ENCODE assay signal across 9 cellular contexts in genomic region chr6:30883476-30883742, GRCh38. TPM values are rescaled to one million over a fixed set of nuclear protein-coding genes. Genes with fewer than 3 reads are reported as not detected.
DNase-seq lines count a peak whose midpoint lies in the region; ATAC-seq and TF ChIP-seq lines count a peak whose summit lies in the region.
"Had no signal": no experiment of that assay in that cellular context is flagged by ENCODE, and none has a peak within 500 bp of the region (broad histone marks: within the 10 kb centered on the region; RNA-seq: fewer than 3 reads in every experiment).

No MANE protein-coding gene starts in this region.

- H3K9ac ChIP-seq in HUES48 (ENCODE audit: low read depth, low read length), result 0 out of 2 replicates have a peak overlapping the region, but pooled peaks have one; percentile 14
- H3K9ac ChIP-seq in colonic mucosa (ENCODE audit: low read depth in 2 of 2, low read length in 2 of 2), result peak overlapping the region; percentile 58 to 98

- H3K4me1 Mint-ChIP-seq in naive thymus-derived CD8-positive, alpha-beta T cell, result peaks cover 26 to 44% (median 34%) of the 10 kb centered on the region in 4 donors

- H3K36me3 ChIP-seq in HUES48 (ENCODE audit: control insufficient read depth, insufficient read depth, low read length), result 0 out of 2 replicates have a peak, but pooled peaks cover under 1% of the 10 kb centered on the region
- no peaks in the 10 kb centered on the region for H3K36me3 ChIP-seq in colonic mucosa

- H3K9me3 Mint-ChIP-seq in naive thymus-derived CD8-positive, alpha-beta T cell, result no peaks in the 10 kb centered on the region

- no peaks in the 10 kb centered on the region for H3K27me3 Mint-ChIP-seq in naive thymus-derived CD8-positive, alpha-beta T cell

- peak overlapping the region; percentile 65 to 92 (median 84) for H3K27ac Mint-ChIP-seq in naive thymus-derived CD8-positive, alpha-beta T cell

- peaks cover 60% of the 10 kb centered on the region for H3K4me1 ChIP-seq in HUES48 (ENCODE audit: control insufficient read depth, insufficient read depth, low read length)
- peaks cover 10% of the 10 kb centered on the region for H3K4me1 ChIP-seq in colonic mucosa

- peak overlapping the region; percentile 98 for H3K27ac ChIP-seq in 22Rv1
- H3K27ac ChIP-seq in HUES48 (ENCODE audit: low read depth, low read length), result peak overlapping the region; percentile 94
- peak overlapping the region; percentile 89 for H3K27ac ChIP-seq in colonic mucosa

- POLR2A ChIA-PET in naive thymus-derived CD8-positive, alpha-beta T cell (lab: Charles Lee), result interaction anchor here (0.6 to 4.8 kb wide), 11 partner anchors 17 to 205 kb away, joined by 3 to 34 read pairs (median 4); partner anchors contain the start of genes FLOT1, GTF2H4, IER3 and VARS2

- intact Hi-C loops in colonic mucosa (cut with DNase I), result no loop called here

- H3K36me3 Mint-ChIP-seq in naive thymus-derived CD8-positive, alpha-beta T cell, result peaks cover 0 to 3% (median 0%) of the 10 kb centered on the region in 3 donors

- ATAC-seq in naive thymus-derived CD8-positive, alpha-beta T cell, result no peak
- no peak for ATAC-seq in GM19395 (IDR thresholded peaks at IDR 0.05; ENCODE audit: unreplicated experiment)

- H3K9me3 ChIP-seq in HUES48 (ENCODE audit: control insufficient read depth, insufficient read depth, low read length) (no peaks in the 10 kb centered on the region), colonic mucosa (no peaks in the 10 kb centered on the region)

- TF ChIP-seq CTCF in 22Rv1 (IDR thresholded peaks at IDR 0.05) (no peak), colonic mucosa (IDR thresholded peaks at IDR 0.05) (no peak)

- peak overlapping the region; percentile 75 for H3K4me3 ChIP-seq in HUES48 (ENCODE audit: low read depth, low read length)
- H3K4me3 ChIP-seq in colonic mucosa, result peak overlapping the region; percentile 75

- peak overlapping the region; percentile 70 to 92 (median 78) for H3K4me3 Mint-ChIP-seq in naive thymus-derived CD8-positive, alpha-beta T cell

- DNase-seq in colonic mucosa (no peak), occipital lobe (lab: John Stamatoyannopoulos, UW) (no peak), DMS 273 (lab: John Stamatoyannopoulos, UW; ENCODE audit: unreplicated experiment) (no peak), EL (no peak)
- no peak for DNase-seq in naive thymus-derived CD8-positive, alpha-beta T cell

- H3K27me3 ChIP-seq in HUES48 (ENCODE audit: control insufficient read depth, insufficient read depth, low read length), result no peaks in the 10 kb centered on the region; the same call in 1 of the 2 replicates
- H3K27me3 ChIP-seq in colonic mucosa, result no peaks in the 10 kb centered on the region

RNA-seq across cellular contexts. Expression of gene DDR1, which starts 0.9 kb away (rescaled TPM):
- total RNA-seq in colonic mucosa, result 100 to 1,000 TPM; 261 to 267 TPM
- 10 to 100 TPM; 19.8 to 22.8 TPM for total RNA-seq in naive thymus-derived CD8-positive, alpha-beta T cell
- 1 to 10 TPM in 2 of 3 donors, under 1 TPM in 1; 0.57 to 5.4 (median 1.5) TPM for polyA plus RNA-seq in naive thymus-derived CD8-positive, alpha-beta T cell
- 108 TPM for total RNA-seq in occipital lobe

RNA-seq across cellular contexts. Expression of gene GTF2H4, which starts 24.6 kb away (rescaled TPM):
- 10 to 100 TPM; 15.8 to 25.7 TPM for total RNA-seq in colonic mucosa
- 10 to 100 TPM; 30.0 to 33.9 TPM for total RNA-seq in naive thymus-derived CD8-positive, alpha-beta T cell
- 1 to 10 TPM; 5.1 to 8.3 (median 6.3) TPM for polyA plus RNA-seq in naive thymus-derived CD8-positive, alpha-beta T cell
- total RNA-seq in occipital lobe, result 20.0 TPM

RNA-seq across cellular contexts. Expression of gene VARS2, which starts 30.6 kb away (rescaled TPM):
- 10 to 100 TPM; 27.5 to 55.6 TPM for total RNA-seq in colonic mucosa
- total RNA-seq in naive thymus-derived CD8-positive, alpha-beta T cell, result 10 to 100 TPM; 41.4 to 53.7 TPM
- polyA plus RNA-seq in naive thymus-derived CD8-positive, alpha-beta T cell, result 10 to 100 TPM; 14.1 to 16.3 (median 14.5) TPM
- 31.2 TPM for total RNA-seq in occipital lobe

RNA-seq across cellular contexts. Expression of gene SFTA2, which starts 48.6 kb away (rescaled TPM):
- total RNA-seq in colonic mucosa (1 to 10 TPM in 1 of 2 donors, not detected in 1; 1.3 TPM), occipital lobe (not detected)
- total RNA-seq in naive thymus-derived CD8-positive, alpha-beta T cell, result not detected
- under 1 TPM in 1 of 3 donors, not detected in 2; 0.30 TPM for polyA plus RNA-seq in naive thymus-derived CD8-positive, alpha-beta T cell
- total RNA-seq: dermis blood vessel endothelial cell had no signal

RNA-seq across cellular contexts. Expression of gene MUCL3, which starts 57.4 kb away (rescaled TPM):
- total RNA-seq in colonic mucosa (under 1 TPM in 1 of 2 donors, not detected in 1; 0.30 TPM), occipital lobe (not detected)
- not detected for total RNA-seq in naive thymus-derived CD8-positive, alpha-beta T cell
- not detected for polyA plus RNA-seq in naive thymus-derived CD8-positive, alpha-beta T cell
- total RNA-seq: dermis blood vessel endothelial cell had no signal
